Comparison of ENCODE assay signal across 8 cellular contexts in genomic region chr2:131105950-131106801, GRCh38. TPM values are rescaled to one million over a fixed set of nuclear protein-coding genes. Genes with fewer than 3 reads are reported as not detected.
A peak's percentile ranks its signal among the peaks of the same experiment; 100 is the strongest.
DNase-seq lines count a peak whose midpoint lies in the region; ATAC-seq and TF ChIP-seq lines count a peak whose summit lies in the region.

No MANE protein-coding gene starts in this region.

- H3K36me3 Mint-ChIP-seq in activated naive CD4-positive, alpha-beta T cell treated with anti-CD3 and anti-CD28 coated beads, Interleukin-2, amount 50 U/mL, for 72 hours = peaks cover 9 to 10% of the 10 kb centered on the region in 2 donors

- H3K9me3 Mint-ChIP-seq in activated naive CD4-positive, alpha-beta T cell treated with anti-CD3 and anti-CD28 coated beads, Interleukin-2, amount 50 U/mL, for 72 hours = no peaks in the 10 kb centered on the region

- TF ChIP-seq CTCF in heart right ventricle (IDR thresholded peaks at IDR 0.05) = no peak

- ATAC-seq in GM18511 (IDR thresholded peaks at IDR 0.05; ENCODE audit: unreplicated experiment) = peak; percentile 45
- ATAC-seq in HG02973 (IDR thresholded peaks at IDR 0.05; ENCODE audit: unreplicated experiment) = peak; percentile 35
- ATAC-seq in activated naive CD4-positive, alpha-beta T cell treated with anti-CD3 and anti-CD28 coated beads, Interleukin-2, amount 50 U/mL, for 72 hours = peak; percentile 1 to 60
- ATAC-seq in heart right ventricle = peak in 7 of 8 donors; percentile 1 to 44 (median 22)

- peak overlapping the region; percentile 97 to 99 for H3K27ac Mint-ChIP-seq in activated naive CD4-positive, alpha-beta T cell treated with anti-CD3 and anti-CD28 coated beads, Interleukin-2, amount 50 U/mL, for 72 hours

- H3K4me1 ChIP-seq in heart right ventricle = peaks cover 0 to 38% (median 30%) of the 10 kb centered on the region in 9 donors

- peaks cover 0 to 32% (median 0%) of the 10 kb centered on the region in 9 donors for H3K36me3 ChIP-seq in heart right ventricle

- H3K9me3 ChIP-seq in heart right ventricle = no peaks in the 10 kb centered on the region

- intact Hi-C loops in heart right ventricle (cut with DNase I) = no loop called here

- peak overlapping the region; percentile 66 to 99 (median 94) for H3K27ac ChIP-seq in heart right ventricle

- no peaks in the 10 kb centered on the region for H3K27me3 ChIP-seq in heart right ventricle

- H3K4me3 ChIP-seq in heart right ventricle = peak overlapping the region; percentile 70 to 99 (median 92)

- peak; percentile 79 for DNase-seq in ACHN
- DNase-seq in NOMO-1 treated with dmso at 0.1 percent for 144 hours (lab: John Stamatoyannopoulos, UW; ENCODE audit: unreplicated experiment) = peak; percentile 38
- DNase-seq in activated naive CD4-positive, alpha-beta T cell treated with anti-CD3 and anti-CD28 coated beads, Interleukin-2, amount 50 U/mL, for 72 hours (ENCODE audit: low spot score in 2 of 2) = no peak
- peak in 1 of 2 donors; percentile 38 for DNase-seq in heart right ventricle
- DNase-seq in renal cortical epithelial cell (ENCODE audit: low read depth) = peak; percentile 89
- DNase-seq in superior temporal gyrus (ENCODE audit: extremely low spot score) = no peak

- WGBS in heart right ventricle, 2 donors = 2 to 3% methylated on average over 19 of the region's 19 CpGs

- in situ Hi-C loops in ACHN (cut with HindIII; ENCODE audit: low pct_ligation_motif_present, low pct_unique_long_range_greater_than_20kb, low sequenced_read_pairs) = no loop called here

RNA-seq across cellular contexts. Expression of gene PLEKHB2, which starts 1.0 kb away (rescaled TPM):
- total RNA-seq in activated naive CD4-positive, alpha-beta T cell treated with anti-CD3 and anti-CD28 coated beads, Interleukin-2, amount 50 U/mL, for 72 hours = 10 to 100 TPM; 49.1 to 81.2 TPM
- total RNA-seq in heart right ventricle = 10 to 100 TPM; 24.7 to 50.4 (median 38.0) TPM
- 10 to 100 TPM in 1 of 2 donors, 1 to 10 TPM in 1; 8.7 to 27.7 TPM for polyA plus RNA-seq in heart right ventricle
- total RNA-seq in renal cortical epithelial cell = 189 and 200 TPM in 2 replicates

RNA-seq across cellular contexts. Expression of gene FAM168B, which starts 12.9 kb away (rescaled TPM):
- total RNA-seq in activated naive CD4-positive, alpha-beta T cell treated with anti-CD3 and anti-CD28 coated beads, Interleukin-2, amount 50 U/mL, for 72 hours = 10 to 100 TPM; 61.5 to 69.9 TPM
- total RNA-seq in heart right ventricle (100 to 1,000 TPM in 2 of 10 donors, 10 to 100 TPM in 8; 64.6 to 112 (median 88.6) TPM), renal cortical epithelial cell (116 and 133 TPM in 2 replicates)
- 10 to 100 TPM; 17.3 to 35.2 TPM for polyA plus RNA-seq in heart right ventricle

Comparison
In these comparisons a context has a peak if more than half of its experiments do, and no peak if none do; other contexts are left out.
1. DNase-seq: peak in ACHN (single experiment), NOMO-1 treated with dmso at 0.1 percent for 144 hours (single experiment) and renal cortical epithelial cell (single experiment); none in activated naive CD4-positive, alpha-beta T cell treated with anti-CD3 and anti-CD28 coated beads, Interleukin-2, amount 50 U/mL, for 72 hours (0 of 2) and superior temporal gyrus (single experiment).
2. Peak in every context shown above with its lines, with median percentiles within 50 percentile points of each other: ATAC-seq.